Comparison of ENCODE assay signal across 29 cellular contexts in the genomic region with DNA sequence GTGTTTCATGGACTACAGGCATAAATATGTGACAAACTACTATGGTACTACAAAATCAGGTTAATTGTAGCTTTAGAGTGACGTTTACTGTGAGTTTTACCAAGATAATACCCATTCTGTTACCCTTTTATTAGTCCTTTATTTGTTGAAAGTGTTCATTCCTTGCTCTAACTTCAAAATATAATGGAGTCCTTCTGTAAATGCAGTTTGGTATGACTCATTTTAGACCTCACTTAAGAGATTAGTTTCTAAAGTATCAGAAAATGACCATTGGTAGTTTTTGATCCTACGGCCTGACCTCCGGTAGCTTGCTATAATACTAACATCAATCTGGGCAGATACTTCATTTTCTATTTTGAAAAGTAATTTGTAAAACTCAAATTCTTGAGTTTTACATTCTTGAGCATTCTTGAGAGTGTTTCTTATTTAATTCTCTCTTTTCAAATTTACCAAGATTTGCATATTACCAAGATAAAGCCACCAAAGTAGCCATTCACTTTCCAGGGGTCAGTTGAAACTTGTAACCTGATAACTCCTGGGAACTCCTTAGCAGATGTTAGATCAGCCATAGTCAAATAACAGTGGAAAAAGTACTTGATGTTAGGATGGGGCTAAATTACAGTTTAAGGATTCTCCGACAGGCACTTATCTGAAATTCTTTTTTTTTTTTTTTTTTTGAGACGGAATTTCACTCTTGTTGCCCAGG. TPM values are rescaled to one million over a fixed set of nuclear protein-coding genes. Genes with fewer than 3 reads are reported as not detected.
DNase-seq lines count a peak whose midpoint lies in the region; ATAC-seq and TF ChIP-seq lines count a peak whose summit lies in the region.
"Had no signal": no experiment of that assay in that cellular context is flagged by ENCODE, and none has a peak within 500 bp of the region (broad histone marks: within the 10 kb centered on the region; RNA-seq: fewer than 3 reads in every experiment).

No MANE protein-coding gene starts in this region.

- H3K9me3 ChIP-seq in HUES64 (ENCODE audit: insufficient read depth, low read depth, low read length) (no peaks in the 10 kb centered on the region), esophagus squamous epithelium (no peaks in the 10 kb centered on the region)
- H3K9me3 ChIP-seq: adrenal gland, upper lobe of right lung had no signal

- no peak overlapping the region for H2BK120ac ChIP-seq in mesendoderm (ENCODE audit: low read depth, low read length)

- no peak overlapping the region for H4K8ac ChIP-seq in mesendoderm (ENCODE audit: low read depth, low read length)

- H3K79me1 ChIP-seq in mesendoderm (ENCODE audit: low read length): no peaks in the 10 kb centered on the region

- peak overlapping the region; percentile 63; the same call in 1 of the 2 replicates for H3K27ac ChIP-seq in HUES64 (ENCODE audit: low read depth, low read length)
- H3K27ac ChIP-seq in esophagus squamous epithelium: peak overlapping the region in 1 of 4 donors; percentile 86
- no peak overlapping the region for H3K27ac ChIP-seq in mesendoderm (ENCODE audit: low read depth, low read length)
- H3K27ac ChIP-seq: adrenal gland, BLaER1, brain microvascular endothelial cell, RWPE1, SK-N-MC, skin epidermis, upper lobe of right lung had no signal

- no peaks in the 10 kb centered on the region for H3K36me3 ChIP-seq in HUES64 (ENCODE audit: insufficient read depth, low read length)
- no peaks in the 10 kb centered on the region for H3K36me3 ChIP-seq in esophagus squamous epithelium
- no peaks in the 10 kb centered on the region for H3K36me3 ChIP-seq in mesendoderm (ENCODE audit: control insufficient read depth, insufficient read depth, low read length)
- H3K36me3 ChIP-seq: adrenal gland, BLaER1, brain microvascular endothelial cell, upper lobe of right lung had no signal

- H2BK15ac ChIP-seq in mesendoderm (replicated peaks; ENCODE audit: low read depth): no peak overlapping the region

- TF ChIP-seq CTCF in AG04449 (IDR thresholded peaks at IDR 0.05; ENCODE audit: insufficient read depth, low read length, missing control alignments): no peak
- TF ChIP-seq CTCF in esophagus squamous epithelium (IDR thresholded peaks at IDR 0.05): no peak

- H4K5ac ChIP-seq in mesendoderm (ENCODE audit: low read length): no peak overlapping the region

- ATAC-seq in GM18868 (IDR thresholded peaks at IDR 0.05; ENCODE audit: unreplicated experiment): no peak
- ATAC-seq: stimulated activated effector memory CD8-positive, alpha-beta T cell treated with anti-CD3 and anti-CD28 coated beads, Interleukin-12 subunit alpha, Interleukin-12 subunit beta, amount 100 ng/mL, for 72 hours; upper lobe of right lung had no signal

- H3K56ac ChIP-seq in mesendoderm (ENCODE audit: low read length): no peak overlapping the region

- no peak overlapping the region for H3K9ac ChIP-seq in HUES64 (ENCODE audit: low read depth, low read length)
- no peak overlapping the region for H3K9ac ChIP-seq in mesendoderm (ENCODE audit: low read length)
- H3K9ac ChIP-seq: BLaER1 had no signal

- H3K4me3 ChIP-seq in AG04449 (ENCODE audit: low read depth, low read length) (peak overlapping the region; percentile 85), HUES64 (ENCODE audit: low read length) (peak overlapping the region; percentile 76), esophagus squamous epithelium (peak overlapping the region in 3 of 4 donors; percentile 63 to 77 (median 68)), mesendoderm (ENCODE audit: low read length) (no peak overlapping the region)
- H3K4me3 ChIP-seq: BLaER1, lung, SK-N-MC, skin epidermis, upper lobe of right lung had no signal

- no peak for TF ChIP-seq POLR2A in esophagus squamous epithelium (IDR thresholded peaks at IDR 0.05)

- no peak overlapping the region for H3K23ac ChIP-seq in mesendoderm (ENCODE audit: low read length)

- intact Hi-C loops in esophagus squamous epithelium (cut with DNase I): no loop called here

- H3K4ac ChIP-seq in mesendoderm (ENCODE audit: low read depth, low read length): no peak overlapping the region

- H3K18ac ChIP-seq in mesendoderm (ENCODE audit: low read length): no peak overlapping the region

- H3K4me1 ChIP-seq in HUES64 (ENCODE audit: insufficient read depth, low read length): peaks cover 27% of the 10 kb centered on the region
- peaks cover 2 to 55% (median 11%) of the 10 kb centered on the region in 3 donors for H3K4me1 ChIP-seq in esophagus squamous epithelium
- peaks cover 1% of the 10 kb centered on the region for H3K4me1 ChIP-seq in mesendoderm (ENCODE audit: control insufficient read depth, low read depth, low read length)
- H3K4me1 ChIP-seq: BLaER1 had no signal

- H3K79me2 ChIP-seq in mesendoderm (ENCODE audit: control insufficient read depth, insufficient read depth, low read length): no peaks in the 10 kb centered on the region

- CTCF ChIA-PET in AG04449 (lab: Yijun Ruan, JAX): interaction anchor here (0.7 to 5.6 kb wide), 6 partner anchors 12 to 347 kb away, joined by 3 to 78 read pairs (median 3); no protein-coding TSS in a partner anchor

- WGBS in HUES64: 55% methylated on average over 3 of the region's 5 CpGs
- 43 to 55% methylated on average over 5 of the region's 5 CpGs for WGBS in esophagus squamous epithelium, 2 donors
- WGBS in mesendoderm (ENCODE audit: extremely low coverage, insufficient coverage, low lambda C conversion rate): no CpG with 5 or more reads among the region's 5 CpGs

- peaks cover 52% of the 10 kb centered on the region for H3K27me3 ChIP-seq in HUES64 (ENCODE audit: insufficient read depth, low read length)
- peaks cover 0 to 1% (median 0%) of the 10 kb centered on the region in 4 donors for H3K27me3 ChIP-seq in esophagus squamous epithelium
- H3K27me3 ChIP-seq in mesendoderm (ENCODE audit: insufficient read depth, low read length, poor library complexity): no peaks in the 10 kb centered on the region
- H3K27me3 ChIP-seq: upper lobe of right lung had no signal

- no peak overlapping the region for H3K4me2 ChIP-seq in mesendoderm (ENCODE audit: low read length)
- H3K4me2 ChIP-seq: BLaER1 had no signal

- POLR2A ChIA-PET in AG04449 (lab: Yijun Ruan, JAX): no interaction called here

- DNase-seq in AG04449 (ENCODE audit: low read depth, low spot score) (no peak), esophagus squamous epithelium (lab: John Stamatoyannopoulos, UW) (no peak), mesendoderm (peak; percentile 25), NCI-H187 treated with DMSO at 0.1 percent for 48 hours (lab: John Stamatoyannopoulos, UW) (no peak), activated T-cell treated with anti-CD3 and anti-CD28 coated beads for 4 hours (no peak), cerebellar cortex (ENCODE audit: low spot score) (no peak)
- DNase-seq: activated CD4-positive, alpha-beta T cell treated with anti-CD3 and anti-CD28 coated beads for 48 hours; activated naive CD4-positive, alpha-beta T cell treated with Interleukin-2 at 50 U/mL for 16 hours; activated T-cell treated with anti-CD3 and anti-CD28 coated beads, Interleukin-2, amount 50 U/mL, for 48 hours; adrenal gland; brain microvascular endothelial cell; COR-L47; effector CD8-positive, alpha-beta T cell; KG1; kidney glomerular epithelial cell; NCI-H1436; NCI-H748 treated with DMSO at 0.1 percent for 48 hours; stimulated activated CD4-positive, alpha-beta T cell treated with anti-CD3 and anti-CD28 coated beads, Interleukin-2, amount 100 ng/mL, for 24 hours; substantia nigra; upper lobe of right lung had no signal

- H2BK5ac ChIP-seq in mesendoderm (ENCODE audit: low read length): no peak overlapping the region

- no peak overlapping the region for H2AK5ac ChIP-seq in mesendoderm (ENCODE audit: low read length)

RNA-seq across cellular contexts. Expression of a gene that starts 4.2 kb away (rescaled TPM):
- 10.8 TPM for polyA plus RNA-seq in HUES64 (2013, experiment 1 of 2)
- 16.3 TPM for polyA plus RNA-seq in HUES64 (2013, experiment 2 of 2)
- total RNA-seq in esophagus squamous epithelium: 100 to 1,000 TPM in 2 of 4 donors, 10 to 100 TPM in 2; 18.9 to 130 (median 74.5) TPM
- polyA plus RNA-seq in mesendoderm (2013, experiment 1 of 2): 9.4 TPM
- polyA plus RNA-seq in mesendoderm (2013, experiment 2 of 2): 9.7 TPM

RNA-seq across cellular contexts. Expression of a gene that starts 5.0 kb away (rescaled TPM):
- polyA plus RNA-seq in HUES64 (2013, experiment 1 of 2): 0.40 TPM
- 0.32 TPM for polyA plus RNA-seq in HUES64 (2013, experiment 2 of 2)
- total RNA-seq in esophagus squamous epithelium: 1 to 10 TPM in 3 of 4 donors, under 1 TPM in 1; 0.23 to 1.3 (median 1.2) TPM
- polyA plus RNA-seq in mesendoderm (2013, experiment 1 of 2): 0.37 TPM
- polyA plus RNA-seq in mesendoderm (2013, experiment 2 of 2): 0.28 TPM
- total RNA-seq: glomerular endothelial cell had no signal

RNA-seq across cellular contexts. Expression of a gene that starts 40.2 kb away (rescaled TPM):
- polyA plus RNA-seq in HUES64 (2013, experiment 1 of 2): 19.7 TPM
- polyA plus RNA-seq in HUES64 (2013, experiment 2 of 2): 21.1 TPM
- 10 to 100 TPM; 17.8 to 41.8 (median 23.9) TPM for total RNA-seq in esophagus squamous epithelium
- 26.0 TPM for polyA plus RNA-seq in mesendoderm (2013, experiment 1 of 2)
- 25.7 TPM for polyA plus RNA-seq in mesendoderm (2013, experiment 2 of 2)

RNA-seq across cellular contexts. Expression of a gene that starts 41.1 kb away (rescaled TPM):
- 4.1 TPM for polyA plus RNA-seq in HUES64 (2013, experiment 1 of 2)
- 6.1 TPM for polyA plus RNA-seq in HUES64 (2013, experiment 2 of 2)
- 1 to 10 TPM; 2.4 to 8.0 (median 3.1) TPM for total RNA-seq in esophagus squamous epithelium
- polyA plus RNA-seq in mesendoderm (2013, experiment 1 of 2): 4.1 TPM
- polyA plus RNA-seq in mesendoderm (2013, experiment 2 of 2): 3.8 TPM
